Comparison of ENCODE assay signal across 13 cellular contexts in genomic region chr1:158017800-158018595, GRCh38. TPM values are rescaled to one million over a fixed set of nuclear protein-coding genes. Genes with fewer than 3 reads are reported as not detected.
DNase-seq lines count a peak whose midpoint lies in the region; ATAC-seq and TF ChIP-seq lines count a peak whose summit lies in the region.
"Had no signal": no experiment of that assay in that cellular context is flagged by ENCODE, and none has a peak within 500 bp of the region (broad histone marks: within the 10 kb centered on the region; RNA-seq: fewer than 3 reads in every experiment).

No MANE protein-coding gene starts in this region.

- H4K8ac ChIP-seq in IMR-90 (ENCODE audit: low read depth in 2 of 2, low read length in 2 of 2): peak overlapping the region; percentile 97 to 98
- peak overlapping the region; percentile 20 for H4K8ac ChIP-seq in mesenchymal stem cell (ENCODE audit: low read length)

- H3K9me1 ChIP-seq in IMR-90 (ENCODE audit: insufficient read depth, low read length): peaks cover 31% of the 10 kb centered on the region

- no peaks in the 10 kb centered on the region for H3K27me3 Mint-ChIP-seq in chondrocyte (ENCODE audit: low read depth)

- no peak overlapping the region for H3K4me3 ChIP-seq in IMR-90 (ENCODE audit: insufficient read depth, low read depth, low read length)
- H3K4me3 ChIP-seq in mesenchymal stem cell (ENCODE audit: insufficient read depth in 1 of 2, low read depth in 1 of 2, low read length in 2 of 2): no peak overlapping the region
- H3K4me3 ChIP-seq in suprapubic skin: no peak overlapping the region

- TF ChIP-seq CTCF in IMR-90 (conservative IDR thresholded peaks at IDR 0.05; ENCODE audit: low read depth, low read length): no peak
- no peak for TF ChIP-seq CTCF in chondrocyte (IDR thresholded peaks at IDR 0.05)
- no peak for TF ChIP-seq CTCF in suprapubic skin (IDR thresholded peaks at IDR 0.05)

- H3K36me3 ChIP-seq in IMR-90 (ENCODE audit: control insufficient read depth, insufficient read depth, low read length): peaks cover 10% of the 10 kb centered on the region
- peaks cover 10 to 26% of the 10 kb centered on the region in 2 experiments for H3K36me3 ChIP-seq in mesenchymal stem cell (ENCODE audit: control insufficient read depth in 1 of 2, insufficient read depth in 2 of 2, low read depth in 1 of 2, low read length in 2 of 2)
- H3K36me3 ChIP-seq in suprapubic skin: no peaks in the 10 kb centered on the region

- no peaks in the 10 kb centered on the region for H3K27me3 ChIP-seq in IMR-90 (ENCODE audit: control insufficient read depth, insufficient read depth, low read length)
- H3K27me3 ChIP-seq in mesenchymal stem cell (ENCODE audit: control insufficient read depth in 1 of 2, insufficient read depth in 1 of 2, low read length in 2 of 2): no peaks in the 10 kb centered on the region
- H3K27me3 ChIP-seq in suprapubic skin: no peaks in the 10 kb centered on the region

- H3K18ac ChIP-seq in IMR-90 (ENCODE audit: low read depth, low read length) (peak overlapping the region; percentile 97), mesenchymal stem cell (ENCODE audit: low read depth in 1 of 2, low read length in 2 of 2) (peak overlapping the region; percentile 93 to 100)

- BruUV-seq in IMR-90 (replicated peaks; lab: Mats Ljungman, UMichigan): no TSS peak

- peak overlapping the region; percentile 35 for H3K4me3 Mint-ChIP-seq in chondrocyte (ENCODE audit: unreplicated experiment)
- H3K4me3 Mint-ChIP-seq: effector memory CD8-positive, alpha-beta T cell had no signal

- H3K14ac ChIP-seq in IMR-90 (replicated peaks; ENCODE audit: low read depth, low read length) (peak overlapping the region; percentile 96), mesenchymal stem cell (ENCODE audit: low read length in 2 of 2) (peak overlapping the region in 1 of 2 experiments; percentile 99)

- POLR2A ChIA-PET in IMR-90 (lab: Charles Lee; ENCODE audit: unreplicated experiment): no interaction called here

- H4K91ac ChIP-seq in IMR-90 (ENCODE audit: insufficient read depth, low read depth, low read length) (peak overlapping the region; percentile 100), mesenchymal stem cell (ENCODE audit: low read length) (peak overlapping the region; percentile 100)

- 90% methylated on average over 2 of the region's 4 CpGs; no CpG with 5 or more reads in 1 of the 2 experiments for WGBS in IMR-90 (ENCODE audit: extremely low coverage in 2 of 2, insufficient read length in 1 of 2), 2 experiments
- 74% methylated on average over 4 of the region's 4 CpGs for WGBS in mesenchymal stem cell
- WGBS in suprapubic skin: 79% methylated on average over 4 of the region's 4 CpGs

- H2AK5ac ChIP-seq in IMR-90 (ENCODE audit: low read depth, low read length): peak overlapping the region; percentile 100
- peak overlapping the region; percentile 99 for H2AK5ac ChIP-seq in mesenchymal stem cell (ENCODE audit: low read length, severe bottlenecking)

- H2BK20ac ChIP-seq in IMR-90 (ENCODE audit: low read depth, low read length): peak overlapping the region; percentile 97

- peak overlapping the region; percentile 99 for H3K56ac ChIP-seq in IMR-90 (ENCODE audit: extremely low read depth, insufficient read depth, low read length)

- peak overlapping the region; percentile 99 for H2BK120ac ChIP-seq in IMR-90 (ENCODE audit: low read depth, low read length)
- H2BK120ac ChIP-seq in mesenchymal stem cell (ENCODE audit: low read depth, low read length): peak overlapping the region; percentile 95

- peak overlapping the region; percentile 98 for H2BK5ac ChIP-seq in IMR-90 (ENCODE audit: low read depth, low read length, poor library complexity, severe bottlenecking)
- H2BK5ac ChIP-seq in mesenchymal stem cell (ENCODE audit: low read depth, low read length, poor library complexity, severe bottlenecking): peak overlapping the region; percentile 3

- H3K4me1 ChIP-seq in IMR-90 (ENCODE audit: control insufficient read depth, insufficient read depth, low read length) (peaks cover 63% of the 10 kb centered on the region), mesenchymal stem cell (ENCODE audit: control insufficient read depth, insufficient read depth, low read depth, low read length) (peaks cover 36% of the 10 kb centered on the region), suprapubic skin (peaks cover 75% of the 10 kb centered on the region)

- peak overlapping the region; percentile 99 for H3K27ac ChIP-seq in IMR-90 (ENCODE audit: insufficient read depth, low read length)
- peak overlapping the region; percentile 98 for H3K27ac ChIP-seq in mesenchymal stem cell (ENCODE audit: low read length, poor library complexity, severe bottlenecking)
- peak overlapping the region; percentile 85 for H3K27ac ChIP-seq in suprapubic skin

- H3K4me1 Mint-ChIP-seq in chondrocyte (ENCODE audit: low read depth): peaks cover 99% of the 10 kb centered on the region

- TF ChIP-seq POLR2A in IMR-90 (IDR thresholded peaks at IDR 0.05; ENCODE audit: low read depth, low read length) (no peak), suprapubic skin (IDR thresholded peaks at IDR 0.05) (no peak)

- dilution Hi-C loops in IMR-90 (cut with HindIII; ENCODE audit: low sequenced_read_pairs, unreplicated experiment): no loop called here

- peak overlapping the region; percentile 99 for H2BK15ac ChIP-seq in IMR-90 (ENCODE audit: low read depth, low read length)
- H2BK15ac ChIP-seq in mesenchymal stem cell (ENCODE audit: low read depth, poor library complexity, severe bottlenecking): peak overlapping the region; percentile 87

- peak overlapping the region; percentile 97 for H4K5ac ChIP-seq in IMR-90 (ENCODE audit: low read depth, low read length)

- no peak for TF ChIP-seq RAD21 in IMR-90 (IDR thresholded peaks at IDR 0.05; ENCODE audit: low read length)

- peaks cover 3% of the 10 kb centered on the region for H3K36me3 Mint-ChIP-seq in chondrocyte (ENCODE audit: low read depth)

- peak overlapping the region; percentile 98 for H3K27ac Mint-ChIP-seq in chondrocyte (ENCODE audit: unreplicated experiment)
- H3K27ac Mint-ChIP-seq: effector memory CD8-positive, alpha-beta T cell had no signal

- no peak overlapping the region for H2AFZ ChIP-seq in IMR-90 (replicated peaks; ENCODE audit: low read length, poor library complexity)
- no peak overlapping the region for H2AFZ ChIP-seq in mesenchymal stem cell (ENCODE audit: low read depth, low read length)

- H3K9me3 Mint-ChIP-seq in chondrocyte (ENCODE audit: low read depth): no peaks in the 10 kb centered on the region
- H3K9me3 Mint-ChIP-seq: effector memory CD8-positive, alpha-beta T cell had no signal

- no peak for TF ChIP-seq EP300 in suprapubic skin (IDR thresholded peaks at IDR 0.05)

- intact Hi-C loops in IMR-90 (cut with micrococcal nuclease): no loop called here

- H3K9ac ChIP-seq in IMR-90 (ENCODE audit: low read depth, low read length) (peak overlapping the region; percentile 85), mesenchymal stem cell (ENCODE audit: low read length) (peak overlapping the region; percentile 91)

- no peak for ATAC-seq in IMR-90 (ENCODE audit: low read depth)
- ATAC-seq in HG02970 (IDR thresholded peaks at IDR 0.05; ENCODE audit: low FRiP score, unreplicated experiment): no peak
- ATAC-seq: effector memory CD8-positive, alpha-beta T cell had no signal

- CTCF ChIA-PET in IMR-90 (lab: Yijun Ruan, JAX): interaction anchor here (0.6 kb wide), 2 partner anchors 17 to 28 kb away, joined by 3 to 4 read pairs; no protein-coding TSS in a partner anchor

- no peak overlapping the region for H3K4me2 ChIP-seq in IMR-90 (ENCODE audit: low read depth, low read length)
- no peak overlapping the region for H3K4me2 ChIP-seq in mesenchymal stem cell (ENCODE audit: low read length, poor library complexity, severe bottlenecking)

- H3K79me1 ChIP-seq in IMR-90 (ENCODE audit: low read depth in 1 of 2, low read length in 2 of 2) (peaks cover 28 to 82% of the 10 kb centered on the region in 2 experiments), mesenchymal stem cell (replicated peaks; ENCODE audit: low read length, poor library complexity, severe bottlenecking) (no peaks in the 10 kb centered on the region)

- no peak for DNase-seq in IMR-90
- DNase-seq in chondrocyte (ENCODE audit: low spot score): no peak
- DNase-seq in mesenchymal stem cell: no peak
- DNase-seq in suprapubic skin (ENCODE audit: low spot score in 2 of 2): no peak
- DNase-seq in HuH-7 (ENCODE audit: low spot score): no peak
- no peak for DNase-seq in HUDEP-2 (lab: John Stamatoyannopoulos, UW; ENCODE audit: unreplicated experiment in 76 of 76)
- no peak for DNase-seq in stimulated activated CD4-positive, alpha-beta T cell treated with anti-CD3 and anti-CD28 coated beads, Interleukin-2, amount 100 ng/mL, for 24 hours
- DNase-seq: activated effector memory CD4-positive, alpha-beta T cell treated with Interleukin-2 at 50 U/mL for 16 hours; DMS79 treated with DMSO at 0.1 percent for 48 hours; effector memory CD8-positive, alpha-beta T cell; NCI-H1436 treated with DMSO at 0.1 percent for 48 hours; stimulated activated CD4-positive, alpha-beta T cell treated with anti-CD3 and anti-CD28 coated beads, Interleukin-2, amount 100 ng/mL, for 48 hours had no signal

- peak overlapping the region; percentile 89 for H2AK9ac ChIP-seq in IMR-90 (replicated peaks; ENCODE audit: low read depth, low read length, poor library complexity)

- H3K4ac ChIP-seq in IMR-90 (ENCODE audit: low read depth, low read length): peak overlapping the region; percentile 98
- H3K4ac ChIP-seq in mesenchymal stem cell (ENCODE audit: low read depth in 1 of 2, low read length in 2 of 2): peak overlapping the region; percentile 98 to 99

- H3K9me3 ChIP-seq in IMR-90 (ENCODE audit: control insufficient read depth, insufficient read depth, low read length): no peaks in the 10 kb centered on the region
- H3K9me3 ChIP-seq in mesenchymal stem cell (ENCODE audit: control insufficient read depth, low read length): no peaks in the 10 kb centered on the region
- no peaks in the 10 kb centered on the region for H3K9me3 ChIP-seq in suprapubic skin

- in situ Hi-C loops in IMR-90 (cut with MboI; ENCODE audit: low sequenced_read_pairs): no loop called here

- peak overlapping the region; percentile 81 to 100 for H2BK12ac ChIP-seq in mesenchymal stem cell (ENCODE audit: low read length in 2 of 2)

- H4K20me1 ChIP-seq in IMR-90 (ENCODE audit: insufficient read depth, low read length): no peaks in the 10 kb centered on the region; the same call in 1 of the 2 replicates

- peak overlapping the region; percentile 96 for H3K23ac ChIP-seq in IMR-90 (ENCODE audit: low read depth, low read length)
- peak overlapping the region in 1 of 2 experiments; percentile 98 for H3K23ac ChIP-seq in mesenchymal stem cell (ENCODE audit: low read length in 2 of 2)

TF ChIP-seq in IMR-90, 13 proteins besides CTCF, POLR2A, EP300 and RAD21 (continues in another document):
- TF ChIP-seq NFE2L2 (IDR thresholded peaks at IDR 0.05; ENCODE audit: low read depth, low read length) (no peak), CEBPB (IDR thresholded peaks at IDR 0.05; ENCODE audit: low read depth, low read length) (no peak)

RNA-seq across cellular contexts. Expression of gene KIRREL1, which starts 24.6 kb away (rescaled TPM):
- total RNA-seq in IMR-90 (2012; rRNA removed) (61.9 and 64.7 TPM in 2 replicates), chondrocyte (159 to 166 TPM (median 165 TPM) in 3 replicates), suprapubic skin (10 to 100 TPM; 12.5 to 18.9 (median 15.5) TPM)
- 58.1 and 64.6 TPM in 2 replicates for polyA plus RNA-seq in IMR-90 (2012; rRNA removed)
- polyA plus RNA-seq in IMR-90 (2012; cell fraction: cytosol; rRNA removed): 38.9 and 51.3 TPM in 2 replicates
- polyA plus RNA-seq in IMR-90 (2012; cell fraction: nucleus; rRNA removed; ENCODE audit: low replicate concordance): 85.2 and 89.7 TPM in 2 replicates
- polyA plus RNA-seq in mesenchymal stem cell (2013, experiment 1 of 2): 133 TPM
- 130 TPM for polyA plus RNA-seq in mesenchymal stem cell (2013, experiment 2 of 2)
